1 cellular context compared by ENCODE assay signal in genomic region chr1:203929741-203930309, GRCh38.
TF ChIP-seq lines count a peak whose summit lies in the region.

No MANE protein-coding gene starts in this region.

TF ChIP-seq in HEK293, 187 proteins besides CTCF, POLR2A, EP300 and RAD21 (continued from another document):
- no peak for TF ChIP-seq ZBTB6 (tag by site-specific recombination; IDR thresholded peaks at IDR 0.05)
- TF ChIP-seq ZNF266 (tag by site-specific recombination; IDR thresholded peaks at IDR 0.05; ENCODE audit: low read depth) = no peak
- TF ChIP-seq PRDM1 (tag by site-specific recombination; IDR thresholded peaks at IDR 0.05) = peak; percentile 49; the same call in 1 of the 2 replicates
- no peak for TF ChIP-seq ZNF639 (tag by site-specific recombination; IDR thresholded peaks at IDR 0.05)
- no peak for TF ChIP-seq BCL6B (tag by site-specific recombination; IDR thresholded peaks at IDR 0.05)
- no peak for TF ChIP-seq ZNF449 (tag by site-specific recombination; IDR thresholded peaks at IDR 0.05)
- no peak for TF ChIP-seq ZNF202 (tag by site-specific recombination; IDR thresholded peaks at IDR 0.05; ENCODE audit: borderline replicate concordance)
- no peak for TF ChIP-seq ZNF114 (tag by site-specific recombination; IDR thresholded peaks at IDR 0.05)
- TF ChIP-seq SCRT2 (tag by site-specific recombination; IDR thresholded peaks at IDR 0.05) = peak; percentile 90
- no peak for TF ChIP-seq ZSCAN23 (tag by site-specific recombination; IDR thresholded peaks at IDR 0.05)
- no peak for TF ChIP-seq ZBTB21 (tag by site-specific recombination; IDR thresholded peaks at IDR 0.05)
- no peak for TF ChIP-seq ZBTB10 (tag by site-specific recombination; IDR thresholded peaks at IDR 0.05)
